ENCODE assay signal across 1 cellular context in the genomic region with DNA sequence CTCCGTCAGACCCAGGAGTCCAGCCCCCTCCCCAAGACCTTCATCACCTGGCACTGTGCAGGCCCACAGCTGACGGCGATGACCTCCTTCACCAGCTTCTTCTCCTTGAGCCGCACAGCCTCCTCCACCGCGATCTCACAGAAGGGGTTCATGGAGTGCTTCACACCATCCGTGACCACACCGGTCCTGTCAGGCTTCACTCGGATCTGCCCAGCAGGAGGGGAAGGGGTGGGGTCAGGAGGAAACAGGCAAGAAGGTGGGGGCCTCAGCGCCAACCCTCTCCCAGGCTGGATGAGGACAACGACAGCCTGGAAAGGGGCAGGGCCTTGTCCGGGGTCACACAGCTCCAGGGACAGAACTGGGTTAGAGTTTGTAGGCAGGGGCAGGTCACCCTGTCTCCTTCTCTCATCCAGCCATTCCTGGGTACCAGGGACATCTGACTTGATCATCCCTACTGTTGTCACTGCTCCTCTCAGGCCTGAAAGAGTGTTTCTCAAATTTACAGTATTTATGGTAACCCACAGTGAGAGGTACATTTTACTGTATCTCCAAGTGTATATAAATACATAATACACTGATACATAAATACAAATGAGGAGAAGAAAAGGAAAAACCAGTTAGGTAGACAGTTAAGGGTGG.
TF ChIP-seq lines count a peak whose summit lies in the region.

No MANE protein-coding gene starts in this region.

TF ChIP-seq in HepG2, 621 proteins besides CTCF, POLR2A, EP300 and RAD21 (continued from another document and continues in another):
- TF ChIP-seq ZNF639 (CRISPR knock-in tag; conservative IDR thresholded peaks at IDR 0.05) (no peak; the same call in 1 of the 2 replicates), SP140L (CRISPR knock-in tag; IDR thresholded peaks at IDR 0.05; ENCODE audit: borderline replicate concordance) (no peak), ZNF160 (CRISPR knock-in tag; IDR thresholded peaks at IDR 0.05) (no peak), NFE2L2 (IDR thresholded peaks at IDR 0.05; ENCODE audit: low read length) (no peak), NR3C1 (CRISPR knock-in tag; IDR thresholded peaks at IDR 0.05) (no peak), ATF3 (CRISPR knock-in tag; IDR thresholded peaks at IDR 0.05) (no peak), ZNF136 (CRISPR knock-in tag; IDR thresholded peaks at IDR 0.05; ENCODE audit: low read depth) (no peak), SMAD3 (CRISPR knock-in tag; IDR thresholded peaks at IDR 0.05) (no peak), PLRG1 (conservative IDR thresholded peaks at IDR 0.05) (no peak), ZNF562 (CRISPR knock-in tag; IDR thresholded peaks at IDR 0.05; ENCODE audit: borderline replicate concordance) (no peak), CC2D1A (CRISPR knock-in tag; IDR thresholded peaks at IDR 0.05) (0 out of 2 replicates have a peak, but pooled peaks have one; percentile 33), BHLHE40 (IDR thresholded peaks at IDR 0.05; ENCODE audit: low read length) (no peak), ZNF660 (CRISPR knock-in tag; IDR thresholded peaks at IDR 0.05; ENCODE audit: borderline replicate concordance, low read depth) (no peak), FOXC1 (CRISPR knock-in tag; IDR thresholded peaks at IDR 0.05; ENCODE audit: borderline replicate concordance) (no peak), MAF1 (CRISPR knock-in tag; IDR thresholded peaks at IDR 0.05; ENCODE audit: borderline replicate concordance) (no peak), CBX2 (IDR thresholded peaks at IDR 0.05; ENCODE audit: low read depth, low read length) (no peak), CBX2 (CRISPR knock-in tag; IDR thresholded peaks at IDR 0.05; ENCODE audit: low read depth) (no peak), TIGD3 (CRISPR knock-in tag; IDR thresholded peaks at IDR 0.05; ENCODE audit: borderline replicate concordance) (no peak), SRSF9 (IDR thresholded peaks at IDR 0.05; ENCODE audit: borderline replicate concordance, insufficient read depth, low read depth, low read length, poor library complexity, severe bottlenecking) (no peak), MAFG (CRISPR knock-in tag; IDR thresholded peaks at IDR 0.05) (no peak), CCAR2 (optimal IDR thresholded peaks at IDR 0.05; ENCODE audit: low read depth, low read length) (no peak), SSRP1 (CRISPR knock-in tag; IDR thresholded peaks at IDR 0.05) (peak; percentile 78; the same call in 1 of the 2 replicates), ZNF292 (CRISPR knock-in tag; IDR thresholded peaks at IDR 0.05; ENCODE audit: borderline replicate concordance, low read depth) (no peak), RFX3 (CRISPR knock-in tag; IDR thresholded peaks at IDR 0.05) (no peak), ZNF264 (CRISPR knock-in tag; IDR thresholded peaks at IDR 0.05) (no peak), LBX2 (CRISPR knock-in tag; IDR thresholded peaks at IDR 0.05; ENCODE audit: borderline replicate concordance) (no peak), SALL2 (CRISPR knock-in tag; IDR thresholded peaks at IDR 0.05) (no peak; the same call in none of the 2 replicates), HOXA5 (CRISPR knock-in tag; IDR thresholded peaks at IDR 0.05) (no peak), TRIM24 (CRISPR knock-in tag; IDR thresholded peaks at IDR 0.05) (no peak)
- TF ChIP-seq, protein P1, sequence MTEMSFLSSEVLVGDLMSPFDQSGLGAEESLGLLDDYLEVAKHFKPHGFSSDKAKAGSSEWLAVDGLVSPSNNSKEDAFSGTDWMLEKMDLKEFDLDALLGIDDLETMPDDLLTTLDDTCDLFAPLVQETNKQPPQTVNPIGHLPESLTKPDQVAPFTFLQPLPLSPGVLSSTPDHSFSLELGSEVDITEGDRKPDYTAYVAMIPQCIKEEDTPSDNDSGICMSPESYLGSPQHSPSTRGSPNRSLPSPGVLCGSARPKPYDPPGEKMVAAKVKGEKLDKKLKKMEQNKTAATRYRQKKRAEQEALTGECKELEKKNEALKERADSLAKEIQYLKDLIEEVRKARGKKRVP (CRISPR knock-in tag; IDR thresholded peaks at IDR 0.05) = no peak
- TF ChIP-seq, protein P2, sequence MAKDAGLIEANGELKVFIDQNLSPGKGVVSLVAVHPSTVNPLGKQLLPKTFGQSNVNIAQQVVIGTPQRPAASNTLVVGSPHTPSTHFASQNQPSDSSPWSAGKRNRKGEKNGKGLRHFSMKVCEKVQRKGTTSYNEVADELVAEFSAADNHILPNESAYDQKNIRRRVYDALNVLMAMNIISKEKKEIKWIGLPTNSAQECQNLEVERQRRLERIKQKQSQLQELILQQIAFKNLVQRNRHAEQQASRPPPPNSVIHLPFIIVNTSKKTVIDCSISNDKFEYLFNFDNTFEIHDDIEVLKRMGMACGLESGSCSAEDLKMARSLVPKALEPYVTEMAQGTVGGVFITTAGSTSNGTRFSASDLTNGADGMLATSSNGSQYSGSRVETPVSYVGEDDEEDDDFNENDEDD (CRISPR knock-in tag; IDR thresholded peaks at IDR 0.05; ENCODE audit: borderline replicate concordance) = no peak
- TF ChIP-seq, protein P3, sequence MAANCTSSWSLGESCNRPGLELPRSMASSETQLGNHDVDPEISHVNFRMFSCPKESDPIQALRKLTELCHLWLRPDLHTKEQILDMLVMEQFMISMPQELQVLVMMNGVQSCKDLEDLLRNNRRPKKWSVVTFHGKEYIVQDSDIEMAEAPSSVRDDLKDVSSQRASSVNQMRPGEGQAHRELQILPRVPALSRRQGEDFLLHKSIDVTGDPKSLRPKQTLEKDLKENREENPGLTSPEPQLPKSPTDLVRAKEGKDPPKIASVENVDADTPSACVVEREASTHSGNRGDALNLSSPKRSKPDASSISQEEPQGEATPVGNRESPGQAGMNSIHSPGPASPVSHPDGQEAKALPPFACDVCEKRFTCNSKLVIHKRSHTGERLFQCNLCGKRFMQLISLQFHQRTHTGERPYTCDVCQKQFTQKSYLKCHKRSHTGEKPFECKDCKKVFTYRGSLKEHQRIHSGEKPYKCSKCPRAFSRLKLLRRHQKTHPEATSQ (CRISPR knock-in tag; IDR thresholded peaks at IDR 0.05; ENCODE audit: borderline replicate concordance) = peak; percentile 37; the same call in 1 of the 2 replicates
- TF ChIP-seq, protein P4, sequence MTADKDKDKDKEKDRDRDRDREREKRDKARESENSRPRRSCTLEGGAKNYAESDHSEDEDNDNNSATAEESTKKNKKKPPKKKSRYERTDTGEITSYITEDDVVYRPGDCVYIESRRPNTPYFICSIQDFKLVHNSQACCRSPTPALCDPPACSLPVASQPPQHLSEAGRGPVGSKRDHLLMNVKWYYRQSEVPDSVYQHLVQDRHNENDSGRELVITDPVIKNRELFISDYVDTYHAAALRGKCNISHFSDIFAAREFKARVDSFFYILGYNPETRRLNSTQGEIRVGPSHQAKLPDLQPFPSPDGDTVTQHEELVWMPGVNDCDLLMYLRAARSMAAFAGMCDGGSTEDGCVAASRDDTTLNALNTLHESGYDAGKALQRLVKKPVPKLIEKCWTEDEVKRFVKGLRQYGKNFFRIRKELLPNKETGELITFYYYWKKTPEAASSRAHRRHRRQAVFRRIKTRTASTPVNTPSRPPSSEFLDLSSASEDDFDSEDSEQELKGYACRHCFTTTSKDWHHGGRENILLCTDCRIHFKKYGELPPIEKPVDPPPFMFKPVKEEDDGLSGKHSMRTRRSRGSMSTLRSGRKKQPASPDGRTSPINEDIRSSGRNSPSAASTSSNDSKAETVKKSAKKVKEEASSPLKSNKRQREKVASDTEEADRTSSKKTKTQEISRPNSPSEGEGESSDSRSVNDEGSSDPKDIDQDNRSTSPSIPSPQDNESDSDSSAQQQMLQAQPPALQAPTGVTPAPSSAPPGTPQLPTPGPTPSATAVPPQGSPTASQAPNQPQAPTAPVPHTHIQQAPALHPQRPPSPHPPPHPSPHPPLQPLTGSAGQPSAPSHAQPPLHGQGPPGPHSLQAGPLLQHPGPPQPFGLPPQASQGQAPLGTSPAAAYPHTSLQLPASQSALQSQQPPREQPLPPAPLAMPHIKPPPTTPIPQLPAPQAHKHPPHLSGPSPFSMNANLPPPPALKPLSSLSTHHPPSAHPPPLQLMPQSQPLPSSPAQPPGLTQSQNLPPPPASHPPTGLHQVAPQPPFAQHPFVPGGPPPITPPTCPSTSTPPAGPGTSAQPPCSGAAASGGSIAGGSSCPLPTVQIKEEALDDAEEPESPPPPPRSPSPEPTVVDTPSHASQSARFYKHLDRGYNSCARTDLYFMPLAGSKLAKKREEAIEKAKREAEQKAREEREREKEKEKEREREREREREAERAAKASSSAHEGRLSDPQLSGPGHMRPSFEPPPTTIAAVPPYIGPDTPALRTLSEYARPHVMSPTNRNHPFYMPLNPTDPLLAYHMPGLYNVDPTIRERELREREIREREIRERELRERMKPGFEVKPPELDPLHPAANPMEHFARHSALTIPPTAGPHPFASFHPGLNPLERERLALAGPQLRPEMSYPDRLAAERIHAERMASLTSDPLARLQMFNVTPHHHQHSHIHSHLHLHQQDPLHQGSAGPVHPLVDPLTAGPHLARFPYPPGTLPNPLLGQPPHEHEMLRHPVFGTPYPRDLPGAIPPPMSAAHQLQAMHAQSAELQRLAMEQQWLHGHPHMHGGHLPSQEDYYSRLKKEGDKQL (CRISPR knock-in tag; IDR thresholded peaks at IDR 0.05; ENCODE audit: low read depth) = 0 out of 2 replicates have a peak, but pooled peaks have one; percentile 30
- TF ChIP-seq, protein P5, sequence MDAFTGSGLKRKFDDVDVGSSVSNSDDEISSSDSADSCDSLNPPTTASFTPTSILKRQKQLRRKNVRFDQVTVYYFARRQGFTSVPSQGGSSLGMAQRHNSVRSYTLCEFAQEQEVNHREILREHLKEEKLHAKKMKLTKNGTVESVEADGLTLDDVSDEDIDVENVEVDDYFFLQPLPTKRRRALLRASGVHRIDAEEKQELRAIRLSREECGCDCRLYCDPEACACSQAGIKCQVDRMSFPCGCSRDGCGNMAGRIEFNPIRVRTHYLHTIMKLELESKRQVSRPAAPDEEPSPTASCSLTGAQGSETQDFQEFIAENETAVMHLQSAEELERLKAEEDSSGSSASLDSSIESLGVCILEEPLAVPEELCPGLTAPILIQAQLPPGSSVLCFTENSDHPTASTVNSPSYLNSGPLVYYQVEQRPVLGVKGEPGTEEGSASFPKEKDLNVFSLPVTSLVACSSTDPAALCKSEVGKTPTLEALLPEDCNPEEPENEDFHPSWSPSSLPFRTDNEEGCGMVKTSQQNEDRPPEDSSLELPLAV (CRISPR knock-in tag; conservative IDR thresholded peaks at IDR 0.05; ENCODE audit: low read depth) = no peak
- TF ChIP-seq, protein P6, sequence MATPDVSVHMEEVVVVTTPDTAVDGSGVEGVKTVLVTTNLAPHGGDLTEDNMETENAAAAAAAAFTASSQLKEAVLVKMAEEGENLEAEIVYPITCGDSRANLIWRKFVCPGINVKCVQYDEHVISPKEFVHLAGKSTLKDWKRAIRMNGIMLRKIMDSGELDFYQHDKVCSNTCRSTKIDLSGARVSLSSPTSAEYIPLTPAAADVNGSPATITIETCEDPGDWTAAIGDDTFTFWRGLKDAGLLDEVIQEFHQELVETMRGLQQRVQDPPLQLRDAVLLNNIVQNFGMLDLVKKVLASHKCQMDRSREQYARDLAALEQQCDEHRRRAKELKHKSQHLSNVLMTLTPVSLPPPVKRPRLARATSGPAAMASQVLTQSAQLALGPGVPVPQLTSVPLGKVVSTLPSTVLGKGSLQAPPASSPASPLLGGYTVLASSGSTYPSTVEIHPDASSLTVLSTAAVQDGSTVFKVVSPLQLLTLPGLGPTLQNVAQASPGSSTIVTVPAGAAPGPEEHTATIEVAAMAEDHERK (CRISPR knock-in tag; IDR thresholded peaks at IDR 0.05; ENCODE audit: low read depth) = no peak
- TF ChIP-seq, protein P7, sequence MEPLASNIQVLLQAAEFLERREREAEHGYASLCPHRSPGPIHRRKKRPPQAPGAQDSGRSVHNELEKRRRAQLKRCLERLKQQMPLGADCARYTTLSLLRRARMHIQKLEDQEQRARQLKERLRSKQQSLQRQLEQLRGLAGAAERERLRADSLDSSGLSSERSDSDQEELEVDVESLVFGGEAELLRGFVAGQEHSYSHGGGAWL (CRISPR knock-in tag; IDR thresholded peaks at IDR 0.05) = no peak
